In genomic region chr10:131198843-131199242, GRCh38 we compare ENCODE assay signal across 12 cellular contexts.
"Had no signal": no experiment of that assay in that cellular context is flagged by ENCODE, and none has a peak within 500 bp of the region (broad histone marks: within the 10 kb centered on the region; RNA-seq: fewer than 3 reads in every experiment).

No MANE protein-coding gene starts in this region.

- DNase-seq: activated B cell treated with CpG ODN at 0.5 μM for 24 hours; activated CD4-positive, alpha-beta T cell treated with anti-CD3 and anti-CD28 coated beads, Interleukin-2, amount 10 ng/mL, durations not matched to agents 7 days and 5 days; activated naive CD4-positive, alpha-beta T cell treated with anti-CD3 and anti-CD28 coated beads, Interleukin-2, amount 50 U/mL, for 16 hours; mesendoderm; nucleus accumbens; T-helper 2 cell had no signal

- H3K27ac ChIP-seq: hepatocyte, right atrium auricular region, skin epidermis, uterus had no signal

- H3K27me3 Mint-ChIP-seq: activated B cell treated with CpG ODN at 0.5 μM for 24 hours; activated CD4-positive, alpha-beta T cell treated with anti-CD3 and anti-CD28 coated beads, Interleukin-2, amount 10 ng/mL, durations not matched to agents 7 days and 5 days had no signal

- H3K27me3 ChIP-seq: hepatocyte, right atrium auricular region, uterus had no signal

- H3K4me1 Mint-ChIP-seq: activated B cell treated with CpG ODN at 0.5 μM for 24 hours; activated CD4-positive, alpha-beta T cell treated with anti-CD3 and anti-CD28 coated beads, Interleukin-2, amount 10 ng/mL, durations not matched to agents 7 days and 5 days; nephron had no signal

- H3K36me3 ChIP-seq: right atrium auricular region, uterus had no signal

- H3K9me3 ChIP-seq: right atrium auricular region, uterus had no signal

- H3K4me2 ChIP-seq: hepatocyte had no signal

- H3K4me1 ChIP-seq: right atrium auricular region, uterus had no signal

- H3K4me3 ChIP-seq: hepatocyte, right atrium auricular region, skin epidermis, uterus had no signal

- H3K9me3 Mint-ChIP-seq: activated B cell treated with CpG ODN at 0.5 μM for 24 hours; activated CD4-positive, alpha-beta T cell treated with anti-CD3 and anti-CD28 coated beads, Interleukin-2, amount 10 ng/mL, durations not matched to agents 7 days and 5 days; activated T-helper 2 cell treated with anti-CD3 and anti-CD28 coated beads, Interferon-gamma antibody, Interleukin-2, Interleukin-4, amounts not matched to agents 10 μg/mL and 5 μg/mL and 100 μg/mL, durations not matched to agents 14 hours and 24 hours and 36 hours; nephron had no signal

- H3K4me3 Mint-ChIP-seq: activated B cell treated with CpG ODN at 0.5 μM for 24 hours; activated CD4-positive, alpha-beta T cell treated with anti-CD3 and anti-CD28 coated beads, Interleukin-2, amount 10 ng/mL, durations not matched to agents 7 days and 5 days; nephron had no signal

- H3K27ac Mint-ChIP-seq: activated B cell treated with CpG ODN at 0.5 μM for 24 hours; activated CD4-positive, alpha-beta T cell treated with anti-CD3 and anti-CD28 coated beads, Interleukin-2, amount 10 ng/mL, durations not matched to agents 7 days and 5 days; activated T-helper 2 cell treated with anti-CD3 and anti-CD28 coated beads, Interferon-gamma antibody, Interleukin-2, Interleukin-4, amounts not matched to agents 10 μg/mL and 5 μg/mL and 100 μg/mL, durations not matched to agents 14 hours and 24 hours and 36 hours; nephron had no signal
